Comparison of ENCODE assay signal across 17 cellular contexts in genomic region chr12:101794574-101794973, GRCh38. TPM values are rescaled to one million over a fixed set of nuclear protein-coding genes. Genes with fewer than 3 reads are reported as not detected.
"Had no signal": no experiment of that assay in that cellular context is flagged by ENCODE, and none has a peak within 500 bp of the region (broad histone marks: within the 10 kb centered on the region; RNA-seq: fewer than 3 reads in every experiment).

No MANE protein-coding gene starts in this region.

- H3K27me3 ChIP-seq: body of pancreas, left lung, neutrophil, tibial artery, vagina had no signal

- H3K9me3 Mint-ChIP-seq: activated naive CD4-positive, alpha-beta T cell treated with anti-CD3 and anti-CD28 coated beads, Interleukin-2, amount 10 ng/mL, durations not matched to agents 7 days and 5 days; activated T-helper 2 cell treated with anti-CD3 and anti-CD28 coated beads, Interferon-gamma antibody, Interleukin-2, Interleukin-4, amounts not matched to agents 10 μg/mL and 5 μg/mL and 100 μg/mL, durations not matched to agents 14 hours and 24 hours and 36 hours; naive B cell had no signal

- H3K27ac Mint-ChIP-seq: T-helper 17 cell had no signal

- H3K4me3 Mint-ChIP-seq: naive B cell had no signal

- H3K27me3 Mint-ChIP-seq: activated CD4-positive, alpha-beta T cell treated with anti-CD3 and anti-CD28 coated beads, Interleukin-2, amount 10 ng/mL, durations not matched to agents 24 days and 14 days; activated naive CD4-positive, alpha-beta T cell treated with anti-CD3 and anti-CD28 coated beads, Interleukin-2, amount 10 ng/mL, durations not matched to agents 7 days and 5 days; naive B cell; T-helper 17 cell had no signal

- H3K9me3 ChIP-seq: body of pancreas, left lung, neutrophil, tibial artery, vagina had no signal

- H3K4me3 ChIP-seq: body of pancreas, left lung, tibial artery, vagina had no signal

- H3K4me1 ChIP-seq: body of pancreas, tibial artery, vagina had no signal

- ATAC-seq: body of pancreas, left lung, T-helper 17 cell had no signal

- H3K27ac ChIP-seq: body of pancreas, left lung, neutrophil, tibial artery, vagina had no signal

- FAIRE-seq: colon, keratinocyte had no signal

- H3K36me3 ChIP-seq: vagina had no signal

- DNase-seq: activated CD4-positive, alpha-beta T cell treated with anti-CD3 and anti-CD28 coated beads, Interleukin-2, amount 10 ng/mL, durations not matched to agents 24 days and 14 days; activated T-cell treated with anti-CD3 and anti-CD28 coated beads, Interleukin-2, amount 50 U/mL, for 1 hour; amygdala; body of pancreas; caudate nucleus; left lung; mammary epithelial cell; naive B cell; stimulated activated CD4-positive, alpha-beta T cell treated with anti-CD3 and anti-CD28 coated beads, Interleukin-2, amount 100 ng/mL, for 24 hours; T-helper 17 cell; tibial artery had no signal

RNA-seq across cellular contexts. Expression of gene SYCP3, which starts 55.3 kb away (rescaled TPM):
- total RNA-seq: vagina had no signal
- polyA plus RNA-seq: mammary epithelial cell had no signal
